8 cellular contexts compared by ENCODE assay signal in genomic region chr12:27244680-27245005, GRCh38.
DNase-seq lines count a peak whose midpoint lies in the region; ATAC-seq and TF ChIP-seq lines count a peak whose summit lies in the region.

No MANE protein-coding gene starts in this region.

- H3K27ac Mint-ChIP-seq in dendritic cell treated with granulocyte-macrophage colony-stimulating factor and Interleukin-4, amounts not matched to agents 40 ng/mL and 50 ng/mL, for 4 days, result peak overlapping the region; percentile 98
- peak overlapping the region; percentile 41 for H3K27ac Mint-ChIP-seq in nephron progenitor cell

- no peak for DNase-seq in MM.1S
- DNase-seq in nephron progenitor cell, result no peak
- DNase-seq in DMS 273 treated with DMSO at 0.1 percent for 48 hours (lab: John Stamatoyannopoulos, UW), result no peak
- no peak for DNase-seq in NCI-H2196 (lab: John Stamatoyannopoulos, UW; ENCODE audit: unreplicated experiment)
- DNase-seq in NCI-H1092 (lab: John Stamatoyannopoulos, UW), result no peak

- H4K20me1 ChIP-seq in MM.1S (ENCODE audit: insufficient read depth, low read length), result no peaks in the 10 kb centered on the region

- no peaks in the 10 kb centered on the region for H3K9me3 ChIP-seq in MM.1S (replicated peaks; ENCODE audit: insufficient read depth, low read length)

- peak overlapping the region; percentile 99 for H3K4me3 Mint-ChIP-seq in dendritic cell treated with granulocyte-macrophage colony-stimulating factor and Interleukin-4, amounts not matched to agents 40 ng/mL and 50 ng/mL, for 4 days
- peak overlapping the region; percentile 99 for H3K4me3 Mint-ChIP-seq in nephron progenitor cell

- peak overlapping the region; percentile 82 for H3K4me2 ChIP-seq in MM.1S (ENCODE audit: low read depth, low read length)

- H3K27me3 Mint-ChIP-seq in dendritic cell treated with granulocyte-macrophage colony-stimulating factor and Interleukin-4, amounts not matched to agents 40 ng/mL and 50 ng/mL, for 4 days, result no peaks in the 10 kb centered on the region
- peaks cover 11% of the 10 kb centered on the region for H3K27me3 Mint-ChIP-seq in nephron progenitor cell (ENCODE audit: low read depth, poor library complexity)

- peaks cover 46% of the 10 kb centered on the region for H3K4me1 Mint-ChIP-seq in dendritic cell treated with granulocyte-macrophage colony-stimulating factor and Interleukin-4, amounts not matched to agents 40 ng/mL and 50 ng/mL, for 4 days (ENCODE audit: low read depth)
- peaks cover 26% of the 10 kb centered on the region for H3K4me1 Mint-ChIP-seq in nephron progenitor cell

- H3K27me3 ChIP-seq in MM.1S (replicated peaks; ENCODE audit: insufficient read depth, low read length), result no peaks in the 10 kb centered on the region

- no peak for ATAC-seq in GM21786 (IDR thresholded peaks at IDR 0.05; ENCODE audit: unreplicated experiment)

- H3K9me2 ChIP-seq in MM.1S (replicated peaks; ENCODE audit: insufficient read depth, low read length), result no peaks in the 10 kb centered on the region

- H3F3A ChIP-seq in MM.1S (ENCODE audit: insufficient read depth, low read length), result peaks cover 12% of the 10 kb centered on the region

- H3K79me2 ChIP-seq in MM.1S (ENCODE audit: low read length), result peaks cover 55% of the 10 kb centered on the region

- 0 out of 2 replicates have a peak overlapping the region, but pooled peaks have one; percentile 15 for H2AFZ ChIP-seq in MM.1S (ENCODE audit: low read length)

- H3K9ac ChIP-seq in MM.1S (ENCODE audit: low read length), result peak overlapping the region; percentile 96

- intact Hi-C loops in dendritic cell treated with granulocyte-macrophage colony-stimulating factor and Interleukin-4, amounts not matched to agents 40 ng/mL and 50 ng/mL, for 4 days (cut with micrococcal nuclease), result loop anchor here (2.0 kb wide), 2 partner anchors 102 to 230 kb away; partner anchors contain the start of gene TM7SF3

- TF ChIP-seq CTCF in MM.1S (IDR thresholded peaks at IDR 0.05; ENCODE audit: low read length) (no peak), nephron progenitor cell (IDR thresholded peaks at IDR 0.05) (no peak)

- H3K36me3 Mint-ChIP-seq in dendritic cell treated with granulocyte-macrophage colony-stimulating factor and Interleukin-4, amounts not matched to agents 40 ng/mL and 50 ng/mL, for 4 days (ENCODE audit: low read depth), result peaks cover 18% of the 10 kb centered on the region
- peaks cover 12% of the 10 kb centered on the region for H3K36me3 Mint-ChIP-seq in nephron progenitor cell (ENCODE audit: low read depth)

- no peaks in the 10 kb centered on the region for H3K9me3 Mint-ChIP-seq in dendritic cell treated with granulocyte-macrophage colony-stimulating factor and Interleukin-4, amounts not matched to agents 40 ng/mL and 50 ng/mL, for 4 days
- H3K9me3 Mint-ChIP-seq in nephron progenitor cell, result peaks cover 7% of the 10 kb centered on the region

- peaks cover 26% of the 10 kb centered on the region for H3K4me1 ChIP-seq in MM.1S (ENCODE audit: low read length)

- H3K4me3 ChIP-seq in GM08714 (ENCODE audit: low read length) (peak overlapping the region; percentile 94), MM.1S (ENCODE audit: low read length) (peak overlapping the region; percentile 93)

- no peaks in the 10 kb centered on the region for H3K36me3 ChIP-seq in MM.1S (replicated peaks; ENCODE audit: insufficient read depth, low read length)

- H3K27ac ChIP-seq in MM.1S (ENCODE audit: low read length), result peak overlapping the region; percentile 68
